24 cellular contexts compared by ENCODE assay signal in the genomic region with DNA sequence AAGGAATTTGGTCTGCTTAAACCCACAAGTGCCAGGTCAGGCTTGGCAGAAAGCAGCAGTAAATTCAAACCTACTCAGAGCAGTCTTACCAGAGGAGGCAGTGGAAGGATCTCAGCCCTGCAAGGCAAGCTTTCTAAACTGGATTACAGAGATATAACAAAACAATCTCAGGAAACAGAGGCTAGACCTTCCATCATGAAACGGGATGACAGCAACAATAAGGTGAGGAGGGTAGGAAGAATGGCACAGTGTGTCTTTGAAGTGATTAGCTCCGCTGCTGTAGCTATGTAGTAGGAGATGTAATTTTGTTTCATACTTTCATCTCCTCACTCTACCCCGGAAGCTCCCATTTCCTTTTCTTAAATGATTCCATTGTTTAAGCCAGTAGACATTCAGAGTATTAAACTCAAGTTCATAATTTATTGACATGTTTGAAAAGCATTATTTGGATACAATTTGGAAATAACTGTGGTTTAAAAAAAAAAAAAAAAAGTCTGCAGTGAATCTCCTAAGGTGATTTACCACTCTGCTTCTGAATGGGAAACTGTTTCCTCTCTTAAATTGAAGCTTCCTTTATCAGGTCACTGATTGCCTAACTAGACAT. TPM values are rescaled to one million over a fixed set of nuclear protein-coding genes. Genes with fewer than 3 reads are reported as not detected.
DNase-seq lines count a peak whose midpoint lies in the region; ATAC-seq and TF ChIP-seq lines count a peak whose summit lies in the region.
"Had no signal": no experiment of that assay in that cellular context is flagged by ENCODE, and none has a peak within 500 bp of the region (broad histone marks: within the 10 kb centered on the region; RNA-seq: fewer than 3 reads in every experiment).

No MANE protein-coding gene starts in this region.

- intact Hi-C loops in heart left ventricle (cut with DNase I), result no loop called here
- intact Hi-C loops in cardiac septum (cut with DNase I), result no loop called here
- intact Hi-C loops in gastrocnemius medialis (cut with DNase I; ENCODE audit: low total_unique reads), result no loop called here

- in situ Hi-C loops in SK-MEL-5 (cut with HindIII; ENCODE audit: low pct_unique_long_range_greater_than_20kb, low sequenced_read_pairs) (no loop called here), gastrocnemius medialis (cut with MboI; ENCODE audit: low sequenced_read_pairs in 4 of 4) (no loop called here)

- peaks cover 0 to 88% (median 67%) of the 10 kb centered on the region in 9 donors for H3K36me3 ChIP-seq in heart left ventricle
- peaks cover 0 to 52% of the 10 kb centered on the region in 2 donors for H3K36me3 ChIP-seq in gastrocnemius medialis

- H3K27me3 ChIP-seq in heart left ventricle (no peaks in the 10 kb centered on the region), gastrocnemius medialis (no peaks in the 10 kb centered on the region)
- H3K27me3 ChIP-seq: BE2C, SJSA1 had no signal

- H3K9me3 ChIP-seq in heart left ventricle (no peaks in the 10 kb centered on the region), gastrocnemius medialis (no peaks in the 10 kb centered on the region)
- H3K9me3 ChIP-seq: A549, BE2C, psoas muscle, SJSA1 had no signal

- no peak overlapping the region for H3K4me3 ChIP-seq in heart left ventricle
- no peak overlapping the region for H3K4me3 ChIP-seq in gastrocnemius medialis
- H3K4me3 ChIP-seq: A549, psoas muscle, SJSA1, skin epidermis had no signal

- WGBS in heart left ventricle, 4 donors, result 48 to 66% (median 58%) methylated on average over 3 of the region's 3 CpGs

- H3K27ac ChIP-seq in heart left ventricle (peak overlapping the region in 5 of 12 donors; percentile 11 to 59 (median 25)), gastrocnemius medialis (peak overlapping the region in 2 of 4 donors; percentile 36 to 68)
- H3K27ac ChIP-seq: A549, psoas muscle, SJSA1 had no signal

- peak in 3 of 4 donors; percentile 22 to 54 (median 29) for ATAC-seq in heart left ventricle
- ATAC-seq in HG03457 (IDR thresholded peaks at IDR 0.05; ENCODE audit: unreplicated experiment), result no peak
- no peak for ATAC-seq in gastrocnemius medialis
- ATAC-seq: A549; activated CD8-positive, alpha-beta T cell treated with anti-CD3 and anti-CD28 coated beads for 36 hours; activated naive CD4-positive, alpha-beta T cell treated with anti-CD3 and anti-CD28 coated beads, Interleukin-2, amount 50 U/mL, for 72 hours; psoas muscle had no signal

- H3K4me1 ChIP-seq in heart left ventricle (peaks cover 0 to 35% (median 8%) of the 10 kb centered on the region in 12 donors), gastrocnemius medialis (peaks cover 6 to 16% of the 10 kb centered on the region in 2 donors)
- H3K4me1 ChIP-seq: BE2C, SJSA1 had no signal

- TF ChIP-seq CTCF in heart left ventricle (IDR thresholded peaks at IDR 0.05) (no peak), gastrocnemius medialis (IDR thresholded peaks at IDR 0.05 in 4 of 5, conservative IDR thresholded peaks at IDR 0.05 in 1 of 5) (no peak)

- DNase-seq in heart left ventricle, result no peak
- DNase-seq in cardiac septum (ENCODE audit: low spot score), result no peak
- peak; percentile 55 for DNase-seq in SK-MEL-5 (ENCODE audit: low read depth, low spot score)
- DNase-seq in foreskin melanocyte, result peak; percentile 52
- DNase-seq in pons (ENCODE audit: low spot score), result peak; percentile 12
- no peak for DNase-seq in CD1c-positive myeloid dendritic cell (ENCODE audit: extremely low spot score)
- DNase-seq in gastrocnemius medialis, result no peak
- DNase-seq: activated CD4-positive, alpha-beta T cell treated with anti-CD3 and anti-CD28 coated beads for 1 hour; activated CD8-positive, alpha-beta T cell treated with anti-CD3 and anti-CD28 coated beads for 36 hours; BE2C; H7; NCI-H1417 treated with DMSO at 0.1 percent for 48 hours; NCI-H2081; NCI-H2227 treated with DMSO at 0.1 percent for 48 hours; NCI-H69; psoas muscle; stimulated activated CD4-positive, alpha-beta T cell treated with anti-CD3 and anti-CD28 coated beads, Interleukin-2, amount 100 ng/mL, for 24 hours; T-helper 1 cell had no signal

- TF ChIP-seq POLR2A in heart left ventricle (IDR thresholded peaks at IDR 0.05), result no peak
- TF ChIP-seq POLR2A in gastrocnemius medialis (IDR thresholded peaks at IDR 0.05), result no peak

RNA-seq across cellular contexts. Expression of gene DYSF, which starts 29.4 kb away (rescaled TPM):
- total RNA-seq in heart left ventricle (10 to 100 TPM; 51.8 to 99.9 (median 80.4) TPM), cardiac septum (82.8 TPM), gastrocnemius medialis (100 to 1,000 TPM in 2 of 4 donors, 10 to 100 TPM in 2; 40.7 to 267 (median 153) TPM)
- polyA plus RNA-seq in heart left ventricle, result 10 to 100 TPM; 25.5 to 33.6 TPM
- 0.50 and 0.56 TPM in 2 replicates for total RNA-seq in SK-MEL-5 (2014; rRNA removed; shearing (Covaris generic))
- 1.6 and 4.2 TPM in 2 replicates for polyA plus RNA-seq in SK-MEL-5 (2015; cell fraction: cytosol; rRNA removed)
- polyA plus RNA-seq in SK-MEL-5 (2015; cell fraction: nucleus; rRNA removed), result 1.4 and 2.0 TPM in 2 replicates
- total RNA-seq: activated T-helper 2 cell treated with anti-CD3 and anti-CD28 coated beads, Interferon-gamma antibody, Interleukin-2, Interleukin-4, amounts not matched to agents 10 μg/mL and 5 μg/mL and 100 μg/mL, durations not matched to agents 14 hours and 24 hours and 36 hours had no signal

Comparison
In these comparisons a context has a peak if more than half of its experiments do, and no peak if none do; other contexts are left out.
1. ATAC-seq: peak in heart left ventricle (3 of 4); none in HG03457 (single experiment) and gastrocnemius medialis (0 of 2).
2. DNase-seq: peak in SK-MEL-5 (single experiment), foreskin melanocyte (single experiment) and pons (single experiment); none in heart left ventricle (0 of 5), cardiac septum (single experiment), CD1c-positive myeloid dendritic cell (single experiment) and gastrocnemius medialis (0 of 2).
3. RNA of gene DYSF, which starts 29.4 kb away (total RNA-seq): 40.7 to 267 TPM in gastrocnemius medialis, 82.8 TPM in cardiac septum (single experiment) and 51.8 to 99.9 TPM in heart left ventricle; 0.50 to 0.56 TPM in SK-MEL-5; every median in the first group is over 10 times any median in the second.